ENCODE assay signal across 8 cellular contexts in genomic region chr3:121995190-121996137, GRCh38. TPM values are rescaled to one million over a fixed set of nuclear protein-coding genes. Genes with fewer than 3 reads are reported as not detected.
A peak's percentile ranks its signal among the peaks of the same experiment; 100 is the strongest.
DNase-seq lines count a peak whose midpoint lies in the region; ATAC-seq and TF ChIP-seq lines count a peak whose summit lies in the region.

No MANE protein-coding gene starts in this region.

- peak; percentile 77 for TF ChIP-seq CTCF in retinal pigment epithelial cell (conservative IDR thresholded peaks at IDR 0.05; ENCODE audit: low read depth, low read length)

- no peak overlapping the region for H3K27ac Mint-ChIP-seq in activated naive CD8-positive, alpha-beta T cell treated with anti-CD3 and anti-CD28 coated beads, Interleukin-2, amount 10 ng/mL, durations not matched to agents 7 days and 5 days

- peak; percentile 45 for DNase-seq in stimulated activated CD4-positive, alpha-beta T cell treated with anti-CD3 and anti-CD28 coated beads, Interleukin-15, amount 100 ng/mL, for 24 hours
- DNase-seq in stimulated activated CD4-positive, alpha-beta T cell treated with anti-CD3 and anti-CD28 coated beads, Interleukin-12 subunit alpha, Interleukin-12 subunit beta, amount 100 ng/mL, for 4 hours = no peak
- DNase-seq in NCI-H69 (lab: John Stamatoyannopoulos, UW) (peak; percentile 56), left ventricle myocardium superior (peak; percentile 56), retinal pigment epithelial cell (ENCODE audit: low read depth) (no peak)
- DNase-seq in activated naive CD8-positive, alpha-beta T cell treated with anti-CD3 and anti-CD28 coated beads, Interleukin-2, amount 10 ng/mL, durations not matched to agents 7 days and 5 days = no peak

- POLR2A ChIA-PET in activated naive CD8-positive, alpha-beta T cell treated with anti-CD3 and anti-CD28 coated beads, Interleukin-2, amount 10 ng/mL, durations not matched to agents 7 days and 5 days (lab: Charles Lee) = no interaction called here

- H3K4me3 ChIP-seq in retinal pigment epithelial cell (ENCODE audit: low read length) = no peak overlapping the region

- no peak overlapping the region for H3K4me3 Mint-ChIP-seq in activated naive CD8-positive, alpha-beta T cell treated with anti-CD3 and anti-CD28 coated beads, Interleukin-2, amount 10 ng/mL, durations not matched to agents 7 days and 5 days

- no peaks in the 10 kb centered on the region for H3K9me3 Mint-ChIP-seq in activated naive CD8-positive, alpha-beta T cell treated with anti-CD3 and anti-CD28 coated beads, Interleukin-2, amount 10 ng/mL, durations not matched to agents 7 days and 5 days

- intact Hi-C loops in left ventricle myocardium superior (cut with micrococcal nuclease) = no loop called here

- no peaks in the 10 kb centered on the region for H3K27me3 Mint-ChIP-seq in activated naive CD8-positive, alpha-beta T cell treated with anti-CD3 and anti-CD28 coated beads, Interleukin-2, amount 10 ng/mL, durations not matched to agents 7 days and 5 days

- peaks cover 26% of the 10 kb centered on the region for H3K4me1 Mint-ChIP-seq in activated naive CD8-positive, alpha-beta T cell treated with anti-CD3 and anti-CD28 coated beads, Interleukin-2, amount 10 ng/mL, durations not matched to agents 7 days and 5 days

- H3K36me3 Mint-ChIP-seq in activated naive CD8-positive, alpha-beta T cell treated with anti-CD3 and anti-CD28 coated beads, Interleukin-2, amount 10 ng/mL, durations not matched to agents 7 days and 5 days = peaks cover 3% of the 10 kb centered on the region

- peak; percentile 23 for ATAC-seq in HG02759 (IDR thresholded peaks at IDR 0.05; ENCODE audit: unreplicated experiment)
- ATAC-seq in activated naive CD8-positive, alpha-beta T cell treated with anti-CD3 and anti-CD28 coated beads, Interleukin-2, amount 10 ng/mL, durations not matched to agents 7 days and 5 days (ENCODE audit: low read depth) = peak; percentile 56
- ATAC-seq in left ventricle myocardium superior = peak; percentile 82
- ATAC-seq in HG03520 (IDR thresholded peaks at IDR 0.05; ENCODE audit: unreplicated experiment) = no peak

RNA-seq across cellular contexts. Expression of gene ILDR1, which starts 26.6 kb away (rescaled TPM):
- not detected for total RNA-seq in activated naive CD8-positive, alpha-beta T cell treated with anti-CD3 and anti-CD28 coated beads, Interleukin-2, amount 10 ng/mL, durations not matched to agents 7 days and 5 days
- 0.20 TPM for total RNA-seq in left ventricle myocardium superior

RNA-seq across cellular contexts. Expression of gene CD86, which starts 59.7 kb away (rescaled TPM):
- 1 to 10 TPM in 1 of 2 experiments, under 1 TPM in 1; 0.42 to 1.0 TPM for total RNA-seq in activated naive CD8-positive, alpha-beta T cell treated with anti-CD3 and anti-CD28 coated beads, Interleukin-2, amount 10 ng/mL, durations not matched to agents 7 days and 5 days
- 4.4 TPM for total RNA-seq in left ventricle myocardium superior

Comparison
In these comparisons a context has a peak if more than half of its experiments do, and no peak if none do; other contexts are left out.
1. DNase-seq: peak in stimulated activated CD4-positive, alpha-beta T cell treated with anti-CD3 and anti-CD28 coated beads, Interleukin-15, amount 100 ng/mL, for 24 hours (single experiment), NCI-H69 (single experiment) and left ventricle myocardium superior (single experiment); none in stimulated activated CD4-positive, alpha-beta T cell treated with anti-CD3 and anti-CD28 coated beads, Interleukin-12 subunit alpha, Interleukin-12 subunit beta, amount 100 ng/mL, for 4 hours (single experiment), activated naive CD8-positive, alpha-beta T cell treated with anti-CD3 and anti-CD28 coated beads, Interleukin-2, amount 10 ng/mL, durations not matched to agents 7 days and 5 days (single experiment) and retinal pigment epithelial cell (single experiment).